ENCODE assay signal across 1 cellular context in the genomic region with DNA sequence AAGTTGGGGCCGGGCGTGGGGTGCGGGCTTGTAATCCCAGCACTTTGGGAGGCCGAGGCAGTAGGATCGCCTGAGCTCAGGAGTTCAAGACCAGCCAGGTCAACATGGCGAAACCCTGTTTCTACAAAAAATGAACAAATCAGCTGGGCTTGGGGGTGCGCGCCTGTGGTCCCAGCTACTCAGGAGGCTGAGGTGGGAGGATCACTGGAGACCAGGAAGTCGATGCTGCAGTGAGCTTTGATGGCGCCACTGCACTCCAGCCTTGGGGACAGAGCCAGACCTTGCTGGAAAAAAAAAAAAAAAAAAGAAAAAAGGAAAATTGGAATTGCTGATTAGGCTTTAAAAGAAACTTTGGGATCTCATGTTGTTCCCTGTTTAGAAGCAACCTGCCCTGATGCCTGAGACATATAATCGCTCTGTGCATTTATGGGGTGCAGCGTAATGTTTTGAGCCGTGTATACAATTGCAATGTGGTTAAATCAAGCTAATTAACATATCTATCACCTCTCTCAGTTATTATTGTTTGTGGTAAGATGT.
TF ChIP-seq lines count a peak whose summit lies in the region.

No MANE protein-coding gene starts in this region.

TF ChIP-seq in SK-N-SH treated with all-trans-retinoic acid at 6 μM for 48 hours, 23 proteins besides CTCF, POLR2A, EP300 and RAD21 (continued from another document):
- TF ChIP-seq, protein P1, sequence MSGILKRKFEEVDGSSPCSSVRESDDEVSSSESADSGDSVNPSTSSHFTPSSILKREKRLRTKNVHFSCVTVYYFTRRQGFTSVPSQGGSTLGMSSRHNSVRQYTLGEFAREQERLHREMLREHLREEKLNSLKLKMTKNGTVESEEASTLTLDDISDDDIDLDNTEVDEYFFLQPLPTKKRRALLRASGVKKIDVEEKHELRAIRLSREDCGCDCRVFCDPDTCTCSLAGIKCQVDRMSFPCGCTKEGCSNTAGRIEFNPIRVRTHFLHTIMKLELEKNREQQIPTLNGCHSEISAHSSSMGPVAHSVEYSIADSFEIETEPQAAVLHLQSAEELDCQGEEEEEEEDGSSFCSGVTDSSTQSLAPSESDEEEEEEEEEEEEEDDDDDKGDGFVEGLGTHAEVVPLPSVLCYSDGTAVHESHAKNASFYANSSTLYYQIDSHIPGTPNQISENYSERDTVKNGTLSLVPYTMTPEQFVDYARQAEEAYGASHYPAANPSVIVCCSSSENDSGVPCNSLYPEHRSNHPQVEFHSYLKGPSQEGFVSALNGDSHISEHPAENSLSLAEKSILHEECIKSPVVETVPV (CRISPR knock-in tag; IDR thresholded peaks at IDR 0.05): no peak
- TF ChIP-seq ZNF565 (CRISPR knock-in tag; conservative IDR thresholded peaks at IDR 0.05; ENCODE audit: low read depth) (no peak), OSR1 (CRISPR knock-in tag; IDR thresholded peaks at IDR 0.05) (no peak), ESRRG (CRISPR knock-in tag; IDR thresholded peaks at IDR 0.05) (no peak), RARB (CRISPR knock-in tag; IDR thresholded peaks at IDR 0.05) (no peak), BACH2 (CRISPR knock-in tag; IDR thresholded peaks at IDR 0.05; ENCODE audit: borderline replicate concordance) (no peak), TOX (CRISPR knock-in tag; IDR thresholded peaks at IDR 0.05; ENCODE audit: borderline replicate concordance) (no peak), GLIS3 (CRISPR knock-in tag; IDR thresholded peaks at IDR 0.05) (no peak), PPARA (CRISPR knock-in tag; IDR thresholded peaks at IDR 0.05; ENCODE audit: borderline replicate concordance) (no peak), ZC3H10 (CRISPR knock-in tag; IDR thresholded peaks at IDR 0.05) (no peak), ZFP3 (CRISPR knock-in tag; IDR thresholded peaks at IDR 0.05) (no peak), ZNF70 (CRISPR knock-in tag; IDR thresholded peaks at IDR 0.05) (no peak), SNAI2 (CRISPR knock-in tag; IDR thresholded peaks at IDR 0.05) (no peak), ZNF8 (CRISPR knock-in tag; IDR thresholded peaks at IDR 0.05) (no peak)
- TF ChIP-seq, protein P2, sequence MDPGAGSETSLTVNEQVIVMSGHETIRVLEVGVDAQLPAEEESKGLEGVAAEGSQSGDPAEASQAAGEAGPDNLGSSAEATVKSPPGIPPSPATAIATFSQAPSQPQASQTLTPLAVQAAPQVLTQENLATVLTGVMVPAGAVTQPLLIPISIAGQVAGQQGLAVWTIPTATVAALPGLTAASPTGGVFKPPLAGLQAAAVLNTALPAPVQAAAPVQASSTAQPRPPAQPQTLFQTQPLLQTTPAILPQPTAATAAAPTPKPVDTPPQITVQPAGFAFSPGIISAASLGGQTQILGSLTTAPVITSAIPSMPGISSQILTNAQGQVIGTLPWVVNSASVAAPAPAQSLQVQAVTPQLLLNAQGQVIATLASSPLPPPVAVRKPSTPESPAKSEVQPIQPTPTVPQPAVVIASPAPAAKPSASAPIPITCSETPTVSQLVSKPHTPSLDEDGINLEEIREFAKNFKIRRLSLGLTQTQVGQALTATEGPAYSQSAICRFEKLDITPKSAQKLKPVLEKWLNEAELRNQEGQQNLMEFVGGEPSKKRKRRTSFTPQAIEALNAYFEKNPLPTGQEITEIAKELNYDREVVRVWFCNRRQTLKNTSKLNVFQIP (CRISPR knock-in tag; IDR thresholded peaks at IDR 0.05; ENCODE audit: borderline replicate concordance, low read depth): no peak
- TF ChIP-seq, protein P3, sequence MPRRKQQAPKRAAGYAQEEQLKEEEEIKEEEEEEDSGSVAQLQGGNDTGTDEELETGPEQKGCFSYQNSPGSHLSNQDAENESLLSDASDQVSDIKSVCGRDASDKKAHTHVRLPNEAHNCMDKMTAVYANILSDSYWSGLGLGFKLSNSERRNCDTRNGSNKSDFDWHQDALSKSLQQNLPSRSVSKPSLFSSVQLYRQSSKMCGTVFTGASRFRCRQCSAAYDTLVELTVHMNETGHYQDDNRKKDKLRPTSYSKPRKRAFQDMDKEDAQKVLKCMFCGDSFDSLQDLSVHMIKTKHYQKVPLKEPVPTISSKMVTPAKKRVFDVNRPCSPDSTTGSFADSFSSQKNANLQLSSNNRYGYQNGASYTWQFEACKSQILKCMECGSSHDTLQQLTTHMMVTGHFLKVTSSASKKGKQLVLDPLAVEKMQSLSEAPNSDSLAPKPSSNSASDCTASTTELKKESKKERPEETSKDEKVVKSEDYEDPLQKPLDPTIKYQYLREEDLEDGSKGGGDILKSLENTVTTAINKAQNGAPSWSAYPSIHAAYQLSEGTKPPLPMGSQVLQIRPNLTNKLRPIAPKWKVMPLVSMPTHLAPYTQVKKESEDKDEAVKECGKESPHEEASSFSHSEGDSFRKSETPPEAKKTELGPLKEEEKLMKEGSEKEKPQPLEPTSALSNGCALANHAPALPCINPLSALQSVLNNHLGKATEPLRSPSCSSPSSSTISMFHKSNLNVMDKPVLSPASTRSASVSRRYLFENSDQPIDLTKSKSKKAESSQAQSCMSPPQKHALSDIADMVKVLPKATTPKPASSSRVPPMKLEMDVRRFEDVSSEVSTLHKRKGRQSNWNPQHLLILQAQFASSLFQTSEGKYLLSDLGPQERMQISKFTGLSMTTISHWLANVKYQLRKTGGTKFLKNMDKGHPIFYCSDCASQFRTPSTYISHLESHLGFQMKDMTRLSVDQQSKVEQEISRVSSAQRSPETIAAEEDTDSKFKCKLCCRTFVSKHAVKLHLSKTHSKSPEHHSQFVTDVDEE (CRISPR knock-in tag; IDR thresholded peaks at IDR 0.05): no peak
TF ChIP-seq in SK-N-SH treated with all-trans-retinoic acid at 6 μM for 48 hours: peak in this region for 0.
